In genomic region chr7:150420987-150421674, GRCh38 we compare ENCODE assay signal across 8 cellular contexts. TPM values are rescaled to one million over a fixed set of nuclear protein-coding genes. Genes with fewer than 3 reads are reported as not detected.
DNase-seq lines count a peak whose midpoint lies in the region; ATAC-seq and TF ChIP-seq lines count a peak whose summit lies in the region.

No MANE protein-coding gene starts in this region.

- DNase-seq in NCI-H1092 treated with DMSO at 0.1 percent for 48 hours (lab: John Stamatoyannopoulos, UW): peak; percentile 91
- peak; percentile 94 for DNase-seq in activated naive CD4-positive, alpha-beta T cell treated with anti-CD3 and anti-CD28 coated beads for 36 hours
- DNase-seq in head of caudate nucleus: peak in 41 of 42 donors; percentile 69 to 94 (median 84)
- peak; percentile 74 for DNase-seq in prostate gland (ENCODE audit: low spot score)
- DNase-seq in aorta: peak; percentile 86 to 93

- TF ChIP-seq CTCF in GM12875 (IDR thresholded peaks at IDR 0.05; ENCODE audit: borderline replicate concordance, insufficient read depth, low read depth, low read length) (peak; percentile 76), prostate gland (IDR thresholded peaks at IDR 0.05) (peak; percentile 36 to 84 (median 80))

- no peaks in the 10 kb centered on the region for H3K4me1 ChIP-seq in prostate gland (replicated peaks)
- no peaks in the 10 kb centered on the region for H3K4me1 ChIP-seq in aorta (ENCODE audit: control insufficient read depth in 1 of 2, insufficient read depth in 2 of 2, low read length in 2 of 2)

- H3K27me3 Mint-ChIP-seq in activated naive CD4-positive, alpha-beta T cell treated with anti-CD3 and anti-CD28 coated beads for 36 hours (ENCODE audit: low read depth): peaks cover 2% of the 10 kb centered on the region

- no peaks in the 10 kb centered on the region for H3K27me3 ChIP-seq in prostate gland (replicated peaks; ENCODE audit: insufficient read depth)
- H3K27me3 ChIP-seq in aorta (ENCODE audit: control insufficient read depth in 1 of 2, insufficient read depth in 2 of 2, low read length in 1 of 2): no peaks in the 10 kb centered on the region

- peaks cover 12% of the 10 kb centered on the region for H3K4me1 Mint-ChIP-seq in activated naive CD4-positive, alpha-beta T cell treated with anti-CD3 and anti-CD28 coated beads for 36 hours (ENCODE audit: low read depth)

- H3K27ac Mint-ChIP-seq in activated naive CD4-positive, alpha-beta T cell treated with anti-CD3 and anti-CD28 coated beads for 36 hours: no peak overlapping the region

- H3K27ac ChIP-seq in prostate gland (no peak overlapping the region), aorta (ENCODE audit: low read depth in 1 of 2, low read length in 2 of 2) (no peak overlapping the region)

- intact Hi-C loops in activated naive CD4-positive, alpha-beta T cell treated with anti-CD3 and anti-CD28 coated beads for 36 hours (cut with micrococcal nuclease): loop anchor here (1.0 kb wide), 5 partner anchors 15 to 335 kb away; no protein-coding TSS in a partner anchor
- intact Hi-C loops in head of caudate nucleus (cut with DNase I): loop anchor here (2.0 kb wide), 1 partner anchor 16 kb away; a partner anchor contains a TSS
- intact Hi-C loops in prostate gland (cut with DNase I): no loop called here
- intact Hi-C loops in aorta (cut with DNase I): loop anchor here (2.0 to 5.0 kb wide), 3 partner anchors 64 to 134 kb away; no protein-coding TSS in a partner anchor

- H3K4me3 ChIP-seq in GM12875 (ENCODE audit: low read depth, low read length) (no peak overlapping the region), prostate gland (no peak overlapping the region), aorta (ENCODE audit: low read length in 2 of 2) (no peak overlapping the region)

- no peaks in the 10 kb centered on the region for H3K9me3 Mint-ChIP-seq in activated naive CD4-positive, alpha-beta T cell treated with anti-CD3 and anti-CD28 coated beads for 36 hours

- no peak for TF ChIP-seq POLR2A in prostate gland (IDR thresholded peaks at IDR 0.05)

- ATAC-seq in HG02642 (IDR thresholded peaks at IDR 0.05; ENCODE audit: poor library complexity, unreplicated experiment): peak; percentile 98
- peak; percentile 100 for ATAC-seq in SK-N-SH treated with all-trans-retinoic acid at 6 μM for 48 hours
- ATAC-seq in aorta (ENCODE audit: low FRiP score): peak; percentile 92

- peak overlapping the region; percentile 4 for H3K4me3 Mint-ChIP-seq in activated naive CD4-positive, alpha-beta T cell treated with anti-CD3 and anti-CD28 coated beads for 36 hours

- H3K36me3 ChIP-seq in prostate gland (no peaks in the 10 kb centered on the region), aorta (ENCODE audit: control insufficient read depth in 1 of 2, insufficient read depth in 2 of 2, low read length in 1 of 2) (no peaks in the 10 kb centered on the region)

- 11% methylated on average over 27 of the region's 27 CpGs for WGBS in prostate gland
- WGBS in aorta, 2 donors: 12 to 14% methylated on average over 27 of the region's 27 CpGs

- H3K9me3 ChIP-seq in prostate gland (no peaks in the 10 kb centered on the region), aorta (ENCODE audit: control insufficient read depth, low read length) (no peaks in the 10 kb centered on the region)

- CTCF ChIA-PET in activated naive CD4-positive, alpha-beta T cell treated with anti-CD3 and anti-CD28 coated beads for 36 hours (lab: Charles Lee): interaction anchor here (0.6 to 1.8 kb wide), 10 partner anchors 8 to 69 kb away, joined by 3 to 11 read pairs (median 4); a partner anchor contains a TSS

- no peaks in the 10 kb centered on the region for H3K36me3 Mint-ChIP-seq in activated naive CD4-positive, alpha-beta T cell treated with anti-CD3 and anti-CD28 coated beads for 36 hours (ENCODE audit: low read depth)

TF ChIP-seq in SK-N-SH treated with all-trans-retinoic acid at 6 μM for 48 hours, 23 proteins besides CTCF, POLR2A, EP300 and RAD21 (continues in another document):
- TF ChIP-seq ZNF70 (CRISPR knock-in tag; IDR thresholded peaks at IDR 0.05) (no peak), ZC3H10 (CRISPR knock-in tag; IDR thresholded peaks at IDR 0.05) (no peak), PATZ1 (CRISPR knock-in tag; IDR thresholded peaks at IDR 0.05; ENCODE audit: borderline replicate concordance) (no peak), ZFP30 (CRISPR knock-in tag; IDR thresholded peaks at IDR 0.05) (no peak), POU6F1 (CRISPR knock-in tag; IDR thresholded peaks at IDR 0.05; ENCODE audit: borderline replicate concordance, low read depth) (no peak), ZNF565 (CRISPR knock-in tag; conservative IDR thresholded peaks at IDR 0.05; ENCODE audit: low read depth) (no peak), TOX (CRISPR knock-in tag; IDR thresholded peaks at IDR 0.05; ENCODE audit: borderline replicate concordance) (no peak), BACH2 (CRISPR knock-in tag; IDR thresholded peaks at IDR 0.05; ENCODE audit: borderline replicate concordance) (no peak), RARB (CRISPR knock-in tag; IDR thresholded peaks at IDR 0.05) (no peak), CREB5 (CRISPR knock-in tag; IDR thresholded peaks at IDR 0.05; ENCODE audit: low read depth) (no peak), GLIS3 (CRISPR knock-in tag; IDR thresholded peaks at IDR 0.05) (no peak), ISL1 (CRISPR knock-in tag; IDR thresholded peaks at IDR 0.05) (no peak), PPARA (CRISPR knock-in tag; IDR thresholded peaks at IDR 0.05; ENCODE audit: borderline replicate concordance) (no peak), CSDC2 (CRISPR knock-in tag; IDR thresholded peaks at IDR 0.05) (no peak), OSR1 (CRISPR knock-in tag; IDR thresholded peaks at IDR 0.05) (no peak)

RNA-seq across cellular contexts. Expression of gene GIMAP8, which starts 29.3 kb away (rescaled TPM):
- 1 to 10 TPM; 9.1 to 9.7 TPM for total RNA-seq in activated naive CD4-positive, alpha-beta T cell treated with anti-CD3 and anti-CD28 coated beads for 36 hours
- total RNA-seq in prostate gland: 1 to 10 TPM; 2.5 to 6.5 TPM
- 10 to 100 TPM; 20.0 to 41.4 TPM for total RNA-seq in aorta
- 1 to 10 TPM; 1.6 to 6.6 TPM for polyA plus RNA-seq in aorta

RNA-seq across cellular contexts. Expression of gene ZNF775, which starts 42.0 kb away (rescaled TPM):
- total RNA-seq in activated naive CD4-positive, alpha-beta T cell treated with anti-CD3 and anti-CD28 coated beads for 36 hours: 1 to 10 TPM; 4.5 to 5.2 TPM
- total RNA-seq in prostate gland (10 to 100 TPM; 14.4 to 14.8 TPM), aorta (1 to 10 TPM; 3.1 to 6.4 TPM)
- 1 to 10 TPM; 1.9 to 3.5 TPM for polyA plus RNA-seq in aorta

RNA-seq across cellular contexts. Expression of gene REPIN1, which starts 52.5 kb away (rescaled TPM):
- total RNA-seq in activated naive CD4-positive, alpha-beta T cell treated with anti-CD3 and anti-CD28 coated beads for 36 hours: 10 to 100 TPM; 45.7 to 49.3 TPM
- total RNA-seq in prostate gland (100 to 1,000 TPM; 150 to 171 TPM), aorta (10 to 100 TPM; 52.0 to 56.7 TPM)
- 10 to 100 TPM; 19.7 to 44.9 TPM for polyA plus RNA-seq in aorta
